Comparison of ENCODE assay signal across 8 cellular contexts in genomic region chr19:7629347-7630054, GRCh38. TPM values are rescaled to one million over a fixed set of nuclear protein-coding genes. Genes with fewer than 3 reads are reported as not detected.
DNase-seq lines count a peak whose midpoint lies in the region; ATAC-seq, FAIRE-seq and TF ChIP-seq lines count a peak whose summit lies in the region.

Gene PET100, plus strand, starts transcription at chr19:7629793. Its CDS starts 41 bp downstream, at chr19:7629834.
Gene XAB2, minus strand, starts transcription at chr19:7629545. Its CDS starts 18 bp downstream, at chr19:7629527.

- no peaks in the 10 kb centered on the region for H3K9me3 Mint-ChIP-seq in T-helper 1 cell treated with Interleukin-12 subunit alpha and Interleukin-12 subunit beta and Interleukin-4 antibody, amounts not matched to agents 30 μg/mL and 1 μg/mL, for 36 hours

- no peaks in the 10 kb centered on the region for H3K27me3 ChIP-seq in heart right ventricle
- H3K27me3 ChIP-seq in upper lobe of left lung = no peaks in the 10 kb centered on the region

- peak; percentile 69; the same call in 1 of the 2 replicates for TF ChIP-seq POLR2A in GM12892 (IDR thresholded peaks at IDR 0.05; ENCODE audit: low read depth, low read length)
- peak in 2 of 4 donors; percentile 66 to 76 for TF ChIP-seq POLR2A in upper lobe of left lung (IDR thresholded peaks at IDR 0.05)

- peaks cover 31% of the 10 kb centered on the region for H3K4me1 Mint-ChIP-seq in T-helper 1 cell treated with Interleukin-12 subunit alpha and Interleukin-12 subunit beta and Interleukin-4 antibody, amounts not matched to agents 30 μg/mL and 1 μg/mL, for 36 hours (ENCODE audit: low read depth)

- peak within 1 kb of the TSS; percentile 100 for H3K27ac Mint-ChIP-seq in T-helper 1 cell treated with Interleukin-12 subunit alpha and Interleukin-12 subunit beta and Interleukin-4 antibody, amounts not matched to agents 30 μg/mL and 1 μg/mL, for 36 hours

- H3K9me3 ChIP-seq in heart right ventricle (no peaks in the 10 kb centered on the region), upper lobe of left lung (no peaks in the 10 kb centered on the region)

- H3K36me3 Mint-ChIP-seq in T-helper 1 cell treated with Interleukin-12 subunit alpha and Interleukin-12 subunit beta and Interleukin-4 antibody, amounts not matched to agents 30 μg/mL and 1 μg/mL, for 36 hours (ENCODE audit: low read depth) = peaks cover 13% of the 10 kb centered on the region

- intact Hi-C loops in heart right ventricle (cut with DNase I) = loop anchor here in 1 of 10 donors (2.0 to 5.0 kb wide), 2 partner anchors 51 to 92 kb away; partner anchors contain the start of genes PNPLA6 and TRAPPC5
- intact Hi-C loops in posterior cingulate gyrus (cut with DNase I) = no loop called here

- H3K36me3 ChIP-seq in heart right ventricle (peaks cover 0 to 42% (median 9%) of the 10 kb centered on the region in 9 donors), upper lobe of left lung (peaks cover 5 to 45% (median 28%) of the 10 kb centered on the region in 4 donors)

- H3K4me3 Mint-ChIP-seq in T-helper 1 cell treated with Interleukin-12 subunit alpha and Interleukin-12 subunit beta and Interleukin-4 antibody, amounts not matched to agents 30 μg/mL and 1 μg/mL, for 36 hours = peak within 1 kb of the TSS; percentile 99

- no peak for TF ChIP-seq EP300 in upper lobe of left lung (IDR thresholded peaks at IDR 0.05)

- H3K27me3 Mint-ChIP-seq in T-helper 1 cell treated with Interleukin-12 subunit alpha and Interleukin-12 subunit beta and Interleukin-4 antibody, amounts not matched to agents 30 μg/mL and 1 μg/mL, for 36 hours (ENCODE audit: low read depth) = no peaks in the 10 kb centered on the region

- ATAC-seq in HG02852 (IDR thresholded peaks at IDR 0.05; ENCODE audit: unreplicated experiment) (peak; percentile 84), heart right ventricle (peak; percentile 96 to 99 (median 98)), upper lobe of left lung (ENCODE audit: low FRiP score in 2 of 2) (peak; percentile 95 to 96)

- H3K27ac ChIP-seq in heart right ventricle = peak within 1 kb of the TSS in 9 of 10 donors; percentile 54 to 89 (median 76)
- peak within 1 kb of the TSS; percentile 88 to 91 (median 88) for H3K27ac ChIP-seq in upper lobe of left lung

- H3K4me3 ChIP-seq in heart right ventricle = peak within 1 kb of the TSS; percentile 71 to 95 (median 88)
- H3K4me3 ChIP-seq in upper lobe of left lung = peak within 1 kb of the TSS; percentile 70 to 85 (median 76)

- peak; percentile 100 for FAIRE-seq in GM12892 (lab: Jason Lieb, UNC)

- WGBS in heart right ventricle, 2 donors = 0 to 1% methylated on average over 40 of the region's 40 CpGs
- 0 to 1% methylated on average over 37 to 38 of the region's 40 CpGs for WGBS in upper lobe of left lung, 2 donors

- DNase-seq in GM12892 (ENCODE audit: insufficient read length) = peak; percentile 98
- peak; percentile 97 for DNase-seq in NCI-H1694 (lab: John Stamatoyannopoulos, UW)
- DNase-seq in amniotic stem cell (lab: John Stamatoyannopoulos, UW) = peak; percentile 97
- DNase-seq in heart right ventricle = peak; percentile 91 to 98
- peak; percentile 95 to 100 (median 97) for DNase-seq in posterior cingulate gyrus
- DNase-seq in upper lobe of left lung = peak; percentile 92 to 97

- TF ChIP-seq CTCF in heart right ventricle (IDR thresholded peaks at IDR 0.05) (no peak), upper lobe of left lung (IDR thresholded peaks at IDR 0.05) (peak in 1 of 6 experiments; percentile 9)

- H3K4me1 ChIP-seq in heart right ventricle = peaks cover 11 to 39% (median 30%) of the 10 kb centered on the region in 9 donors
- peaks cover 28 to 40% (median 32%) of the 10 kb centered on the region in 4 donors for H3K4me1 ChIP-seq in upper lobe of left lung

RNA-seq across cellular contexts. Expression of gene PET100, which starts in this region (rescaled TPM):
- polyA plus RNA-seq in GM12892 (2012; ENCODE audit: missing spikeins) = 125 TPM
- total RNA-seq in heart right ventricle = 100 to 1,000 TPM; 119 to 230 (median 150) TPM
- 1,000 to 10,000 TPM in 1 of 2 donors, 10 to 100 TPM in 1; 99.1 to 1,041 TPM for polyA plus RNA-seq in heart right ventricle
- total RNA-seq in upper lobe of left lung = 100 to 1,000 TPM in 2 of 6 donors, 10 to 100 TPM in 4; 21.3 to 133 (median 71.3) TPM

RNA-seq across cellular contexts. Expression of gene XAB2, which starts in this region (rescaled TPM):
- polyA plus RNA-seq in GM12892 (2012; ENCODE audit: missing spikeins) = 10.3 TPM
- total RNA-seq in heart right ventricle = 10 to 100 TPM; 18.6 to 25.1 (median 22.4) TPM
- polyA plus RNA-seq in heart right ventricle = 10 to 100 TPM; 28.0 to 31.9 TPM
- 10 to 100 TPM; 35.7 to 81.7 (median 51.4) TPM for total RNA-seq in upper lobe of left lung

Comparison
In these comparisons a context has a peak if more than half of its experiments do, and no peak if none do; other contexts are left out.
1. Peak in every context shown above with its lines: DNase-seq, ATAC-seq, H3K4me3 ChIP-seq and H3K27ac ChIP-seq.